12 cellular contexts compared by ENCODE assay signal in the genomic region with DNA sequence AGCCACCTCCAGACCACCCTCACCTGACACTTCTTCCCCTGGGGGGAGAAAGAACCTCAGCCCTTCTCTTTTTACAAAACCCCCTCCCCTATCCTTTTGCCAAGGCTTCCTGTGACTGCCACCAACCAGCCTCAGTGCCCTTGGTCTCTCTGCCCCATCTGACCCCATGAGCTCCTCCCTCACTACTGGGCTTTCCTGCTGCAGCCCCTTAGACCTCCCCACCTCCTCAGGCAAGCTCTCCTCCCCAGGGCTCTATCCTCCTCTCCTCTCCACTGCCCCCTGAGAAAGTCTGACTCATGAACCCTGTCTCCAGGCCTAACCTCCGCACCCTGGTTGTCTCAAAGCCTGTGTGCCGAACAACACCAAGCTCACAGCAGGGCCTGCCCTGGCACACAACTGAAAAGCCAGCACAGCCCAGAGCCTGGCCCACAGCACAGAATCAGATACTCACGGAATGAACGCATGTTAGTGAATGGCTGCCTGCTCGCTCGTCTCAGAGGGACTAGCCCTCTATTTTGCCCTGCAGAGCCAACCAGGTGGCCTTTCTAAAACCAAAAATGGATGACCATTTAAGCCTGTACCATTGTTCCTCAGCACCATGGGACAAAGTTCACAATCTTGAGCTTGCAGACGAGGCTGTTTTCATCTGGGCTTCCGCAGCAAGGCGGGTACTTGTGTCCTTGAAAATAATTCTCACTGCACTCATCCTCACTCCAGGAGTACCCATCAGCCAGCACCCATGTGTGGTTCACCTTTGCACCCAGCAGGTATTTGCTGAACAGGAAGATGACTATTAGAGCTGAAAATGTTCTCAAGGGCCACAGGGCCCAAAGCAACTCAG. TPM values are rescaled to one million over a fixed set of nuclear protein-coding genes. Genes with fewer than 3 reads are reported as not detected.
A peak's percentile ranks its signal among the peaks of the same experiment; 100 is the strongest.
DNase-seq lines count a peak whose midpoint lies in the region; ATAC-seq, FAIRE-seq and TF ChIP-seq lines count a peak whose summit lies in the region.
"Had no signal": no experiment of that assay in that cellular context is flagged by ENCODE, and none has a peak within 500 bp of the region (broad histone marks: within the 10 kb centered on the region; RNA-seq: fewer than 3 reads in every experiment).

No MANE protein-coding gene starts in this region.

- intact Hi-C loops in aorta (cut with DNase I), result loop anchor here in 1 of 2 donors (5.0 kb wide), 2 partner anchors 72 to 112 kb away; no protein-coding TSS in a partner anchor

- H3K36me3 Mint-ChIP-seq in neural progenitor cell, result no peaks in the 10 kb centered on the region

- H3K79me2 ChIP-seq in neural progenitor cell (ENCODE audit: low read depth), result no peaks in the 10 kb centered on the region

- TF ChIP-seq CTCF in GM06990 (IDR thresholded peaks at IDR 0.05; ENCODE audit: insufficient read depth, low read length, poor library complexity, severe bottlenecking) (no peak), neural progenitor cell (IDR thresholded peaks at IDR 0.05) (no peak)

- H3K4me3 ChIP-seq in GM06990 (replicated peaks; ENCODE audit: low read depth, low read length), result peak overlapping the region; percentile 68; the same call in 1 of the 2 replicates
- no peak overlapping the region for H3K4me3 ChIP-seq in neural progenitor cell
- no peak overlapping the region for H3K4me3 ChIP-seq in aorta (ENCODE audit: low read length in 2 of 2)
- H3K4me3 ChIP-seq: PC-9 had no signal

- no peak overlapping the region for H3K27ac Mint-ChIP-seq in neural progenitor cell

- H3K9me3 ChIP-seq in neural progenitor cell (ENCODE audit: low read depth) (no peaks in the 10 kb centered on the region), aorta (ENCODE audit: control insufficient read depth, low read length) (no peaks in the 10 kb centered on the region)

- H3K4me3 Mint-ChIP-seq in neural progenitor cell, result peak overlapping the region; percentile 84

- H3K27ac ChIP-seq in neural progenitor cell (no peak overlapping the region), aorta (ENCODE audit: low read depth in 1 of 2, low read length in 2 of 2) (no peak overlapping the region)
- H3K27ac ChIP-seq: PC-9 had no signal

- peak overlapping the region; percentile 6 for H3K4me2 ChIP-seq in neural progenitor cell
- H3K4me2 ChIP-seq: PC-9 had no signal

- FAIRE-seq in HTR-8/SVneo (lab: Jason Lieb, UNC), result no peak
- FAIRE-seq: colon, H54 had no signal

- H2AFZ ChIP-seq in neural progenitor cell (replicated peaks), result no peak overlapping the region
- H2AFZ ChIP-seq: PC-9 had no signal

- H3K27me3 ChIP-seq in GM06990 (replicated peaks; ENCODE audit: control insufficient read depth, insufficient read depth, low read length) (no peaks in the 10 kb centered on the region), neural progenitor cell (peaks cover 30% of the 10 kb centered on the region), aorta (ENCODE audit: control insufficient read depth in 1 of 2, insufficient read depth in 2 of 2, low read length in 1 of 2) (no peaks in the 10 kb centered on the region)

- H4K20me1 ChIP-seq in neural progenitor cell (ENCODE audit: low read depth), result peaks cover 31% of the 10 kb centered on the region

- no peaks in the 10 kb centered on the region for H3K36me3 ChIP-seq in GM06990 (ENCODE audit: control insufficient read depth, insufficient read depth, low read length)
- no peaks in the 10 kb centered on the region for H3K36me3 ChIP-seq in neural progenitor cell
- no peaks in the 10 kb centered on the region for H3K36me3 ChIP-seq in aorta (ENCODE audit: control insufficient read depth in 1 of 2, insufficient read depth in 2 of 2, low read length in 1 of 2)

- peaks cover 26% of the 10 kb centered on the region for H3K4me1 Mint-ChIP-seq in neural progenitor cell

- DNase-seq in GM06990 (ENCODE audit: extremely low read depth, insufficient read length) (peak; percentile 34), cerebellum (ENCODE audit: low spot score) (peak; percentile 43), neural progenitor cell (ENCODE audit: low spot score) (peak; percentile 12), HTR-8/SVneo (ENCODE audit: insufficient read length, low spot score) (no peak), aorta (no peak), T-helper 9 cell (no peak)
- DNase-seq: GDM1, PC-9 had no signal

- H3K27me3 Mint-ChIP-seq in neural progenitor cell (ENCODE audit: insufficient read depth, low read depth), result peaks cover 20% of the 10 kb centered on the region

- WGBS in aorta, 2 donors, result 80 to 87% methylated on average over 9 of the region's 9 CpGs

- H3K9ac ChIP-seq in neural progenitor cell, result no peak overlapping the region

- ATAC-seq in HG03135 (IDR thresholded peaks at IDR 0.05; ENCODE audit: unreplicated experiment) (peak; percentile 8), HG03039 (IDR thresholded peaks at IDR 0.05; ENCODE audit: unreplicated experiment) (no peak), aorta (ENCODE audit: low FRiP score) (no peak)

- peaks cover 11% of the 10 kb centered on the region for H3K4me1 ChIP-seq in neural progenitor cell
- peaks cover 0 to 1% of the 10 kb centered on the region in 2 donors for H3K4me1 ChIP-seq in aorta (ENCODE audit: control insufficient read depth in 1 of 2, insufficient read depth in 2 of 2, low read length in 2 of 2)

- no peaks in the 10 kb centered on the region for H3K9me3 Mint-ChIP-seq in neural progenitor cell

- peaks cover 24% of the 10 kb centered on the region for H3F3A ChIP-seq in neural progenitor cell (ENCODE audit: low read depth)

RNA-seq across cellular contexts. Expression of a gene that starts 1.7 kb away (rescaled TPM):
- total RNA-seq in cerebellum, result 4.5 TPM
- 1.5 and 5.9 TPM in 2 replicates for total RNA-seq in neural progenitor cell (ENCODE audit: low replicate concordance)
- 1 to 10 TPM; 1.1 to 3.7 TPM for total RNA-seq in aorta
- under 1 TPM; 0.56 to 0.63 TPM for polyA plus RNA-seq in aorta
- total RNA-seq: PC-9 had no signal

RNA-seq across cellular contexts. Expression of a gene that starts 1.9 kb away (rescaled TPM):
- 14.2 TPM for total RNA-seq in cerebellum
- 3.4 and 5.5 TPM in 2 replicates for total RNA-seq in neural progenitor cell (ENCODE audit: low replicate concordance)
- total RNA-seq in aorta, result under 1 TPM; 0.52 to 0.96 TPM
- polyA plus RNA-seq in aorta, result 1 to 10 TPM in 1 of 2 donors, under 1 TPM in 1; 0.23 to 1.9 TPM
- total RNA-seq: PC-9 had no signal

RNA-seq across cellular contexts. Expression of a gene that starts 37.5 kb away (rescaled TPM):
- total RNA-seq in cerebellum (49.7 TPM), neural progenitor cell (ENCODE audit: low replicate concordance) (32.8 and 40.8 TPM in 2 replicates), aorta (10 to 100 TPM; 18.9 to 29.1 TPM)
- 10 to 100 TPM in 1 of 2 donors, 1 to 10 TPM in 1; 5.4 to 14.0 TPM for polyA plus RNA-seq in aorta

RNA-seq across cellular contexts. Expression of a gene that starts 47.2 kb away (rescaled TPM):
- total RNA-seq in cerebellum (52.4 TPM), neural progenitor cell (ENCODE audit: low replicate concordance) (46.9 and 76.6 TPM in 2 replicates), aorta (10 to 100 TPM; 44.0 to 62.3 TPM)
- polyA plus RNA-seq in aorta, result 100 to 1,000 TPM in 1 of 2 donors, 10 to 100 TPM in 1; 94.9 to 115 TPM

Comparison
In these comparisons a context has a peak if more than half of its experiments do, and no peak if none do; other contexts are left out.
1. DNase-seq: peak in GM06990 (single experiment), cerebellum (single experiment) and neural progenitor cell (single experiment); none in HTR-8/SVneo (single experiment), aorta (0 of 2) and T-helper 9 cell (single experiment).